21 cellular contexts compared by ENCODE assay signal in the genomic region with DNA sequence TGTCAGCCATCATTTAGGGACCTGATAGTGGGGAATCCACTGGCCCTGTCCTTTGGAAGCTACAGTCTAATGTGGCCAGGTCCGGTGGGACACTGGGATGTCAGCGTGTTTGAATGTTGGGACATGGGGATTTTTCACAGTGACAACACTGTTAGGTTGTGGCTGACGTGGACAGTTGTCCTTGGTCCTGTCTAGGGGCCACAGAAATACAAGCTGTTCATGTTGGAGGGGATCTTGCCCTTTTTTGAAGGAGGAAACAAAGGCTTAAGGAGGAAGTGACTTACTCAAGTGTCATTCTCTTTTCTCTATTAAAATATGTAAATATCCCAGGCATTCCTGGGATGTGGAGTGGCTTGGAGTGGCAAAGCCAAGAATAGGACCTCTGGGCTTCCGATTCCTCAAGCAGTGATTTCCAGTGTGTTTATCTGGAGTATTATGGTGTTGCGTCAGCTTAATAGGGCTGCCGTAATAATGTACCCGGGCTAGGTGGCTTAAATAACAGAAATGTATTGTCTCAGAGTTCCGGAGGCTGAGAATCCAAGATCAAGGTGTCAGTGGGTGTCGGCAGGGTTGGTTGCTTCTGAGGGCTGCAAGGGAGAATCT. TPM values are rescaled to one million over a fixed set of nuclear protein-coding genes. Genes with fewer than 3 reads are reported as not detected.
DNase-seq lines count a peak whose midpoint lies in the region; ATAC-seq, FAIRE-seq and TF ChIP-seq lines count a peak whose summit lies in the region.
"Had no signal": no experiment of that assay in that cellular context is flagged by ENCODE, and none has a peak within 500 bp of the region (broad histone marks: within the 10 kb centered on the region; RNA-seq: fewer than 3 reads in every experiment).

No MANE protein-coding gene starts in this region.

- H4K5ac ChIP-seq in H1 (ENCODE audit: insufficient read length, low read depth, low read length) = no peak overlapping the region

- H3K4me2 ChIP-seq in GM23338 (peak overlapping the region; percentile 66), H1 (ENCODE audit: insufficient read depth in 1 of 2, low read depth in 2 of 2, low read length in 2 of 2) (peak overlapping the region; percentile 1 to 33; a peak in 2 of 4 replicates), trophoblast cell (ENCODE audit: low read length) (no peak overlapping the region)

- CTCF ChIA-PET in H1 (lab: Charles Lee; ENCODE audit: partially characterized antibody) = interaction anchor here (0.7 to 1.4 kb wide), 4 partner anchors 14 to 48 kb away, joined by 3 to 4 read pairs (median 4); no protein-coding TSS in a partner anchor
- CTCF ChIA-PET in activated CD8-positive, alpha-beta T cell treated with anti-CD3 and anti-CD28 coated beads, Interleukin-2, amount 10 ng/mL, durations not matched to agents 7 days and 5 days (lab: Charles Lee) = no interaction called here

- H4K12ac ChIP-seq in trophoblast cell (ENCODE audit: low read depth, low read length) = no peak overlapping the region

- 71% methylated on average over 9 of the region's 9 CpGs; no CpG with 5 or more reads in 1 of the 2 experiments for WGBS in H1 (ENCODE audit: extremely low coverage in 1 of 2, insufficient coverage in 1 of 2, insufficient read length in 1 of 2, insufficient replicate concordance in 2 of 2, low coverage in 1 of 2, low lambda C conversion rate in 2 of 2, missing lambda C conversion rate in 1 of 2), 2 experiments
- WGBS in trophoblast cell (ENCODE audit: extremely low coverage, insufficient coverage, insufficient read length) = no CpG with 5 or more reads among the region's 9 CpGs

- H2AK5ac ChIP-seq in H1 (ENCODE audit: low read depth, low read length) (no peak overlapping the region), trophoblast cell (ENCODE audit: low read length) (no peak overlapping the region)

- ATAC-seq in GM23338 (no peak), HG03097 (IDR thresholded peaks at IDR 0.05; ENCODE audit: low FRiP score, unreplicated experiment) (no peak), HG02840 (IDR thresholded peaks at IDR 0.05; ENCODE audit: low FRiP score, unreplicated experiment) (no peak)
- no peak for ATAC-seq in activated CD8-positive, alpha-beta T cell treated with anti-CD3 and anti-CD28 coated beads, Interleukin-2, amount 10 ng/mL, durations not matched to agents 7 days and 5 days

- peaks cover 56% of the 10 kb centered on the region for H3K4me1 Mint-ChIP-seq in GM23338
- peaks cover 17% of the 10 kb centered on the region for H3K4me1 Mint-ChIP-seq in activated CD8-positive, alpha-beta T cell treated with anti-CD3 and anti-CD28 coated beads, Interleukin-2, amount 10 ng/mL, durations not matched to agents 7 days and 5 days (ENCODE audit: low read depth)
- H3K4me1 Mint-ChIP-seq: CD4-positive, alpha-beta memory T cell had no signal

- POLR2A ChIA-PET in H1 (lab: Charles Lee; ENCODE audit: partially characterized antibody) = interaction anchor here (1.4 to 2.0 kb wide), 3 partner anchors 9 to 62 kb away, joined by 4 to 6 read pairs (median 6); a partner anchor contains a TSS
- POLR2A ChIA-PET in activated CD8-positive, alpha-beta T cell treated with anti-CD3 and anti-CD28 coated beads, Interleukin-2, amount 10 ng/mL, durations not matched to agents 7 days and 5 days (lab: Charles Lee) = no interaction called here

- peak overlapping the region; percentile 20; the same call in 1 of the 2 replicates for H3K27ac Mint-ChIP-seq in GM23338
- H3K27ac Mint-ChIP-seq in activated CD8-positive, alpha-beta T cell treated with anti-CD3 and anti-CD28 coated beads, Interleukin-2, amount 10 ng/mL, durations not matched to agents 7 days and 5 days = no peak overlapping the region
- H3K27ac Mint-ChIP-seq: IgD-negative memory B cell had no signal

- TF ChIP-seq POLR2A in H1 (IDR thresholded peaks at IDR 0.05; ENCODE audit: control extremely low read depth in 1 of 2, low read depth in 2 of 2, low read length in 2 of 2) = no peak

- DNase-seq in GM23338 (ENCODE audit: low spot score) (no peak), M059J (ENCODE audit: low read depth) (peak; percentile 23), H1 (ENCODE audit: low read depth in 1 of 2, low spot score in 2 of 2) (no peak), trophoblast cell (peak; percentile 24 to 78)
- DNase-seq in activated CD4-positive, alpha-beta T cell treated with anti-CD3 and anti-CD28 coated beads for 48 hours = no peak
- DNase-seq in activated CD8-positive, alpha-beta T cell treated with anti-CD3 and anti-CD28 coated beads, Interleukin-2, amount 10 ng/mL, durations not matched to agents 7 days and 5 days = no peak
- DNase-seq: BE2C; CD4-positive, alpha-beta memory T cell; DMS79 treated with DMSO at 0.1 percent for 48 hours; GF-D8; NCI-H1694; NCI-H2107; NCI-H774; Peyer's patch; SHP77 had no signal

- TF ChIP-seq RAD21 in H1 (IDR thresholded peaks at IDR 0.05 in 1 of 2, conservative IDR thresholded peaks at IDR 0.05 in 1 of 2; ENCODE audit: low read depth in 2 of 2, low read length in 2 of 2) = no peak

- H4K91ac ChIP-seq in H1 (replicated peaks; ENCODE audit: insufficient read length, low read length) = no peak overlapping the region
- H4K91ac ChIP-seq in trophoblast cell (ENCODE audit: low read depth, low read length) = no peak overlapping the region

- peaks cover 14% of the 10 kb centered on the region for H3K27me3 Mint-ChIP-seq in GM23338 (ENCODE audit: insufficient read depth, low read depth, poor library complexity)
- peaks cover 49% of the 10 kb centered on the region for H3K27me3 Mint-ChIP-seq in activated CD8-positive, alpha-beta T cell treated with anti-CD3 and anti-CD28 coated beads, Interleukin-2, amount 10 ng/mL, durations not matched to agents 7 days and 5 days (ENCODE audit: low read depth)

- H3K56ac ChIP-seq in H1 (replicated peaks; ENCODE audit: insufficient read length, low read depth, low read length) = no peak overlapping the region

- H3K9me3 Mint-ChIP-seq in GM23338 = no peaks in the 10 kb centered on the region; the same call in 2 of the 3 replicates
- H3K9me3 Mint-ChIP-seq in activated CD8-positive, alpha-beta T cell treated with anti-CD3 and anti-CD28 coated beads, Interleukin-2, amount 10 ng/mL, durations not matched to agents 7 days and 5 days (ENCODE audit: insufficient read depth) = peaks cover 6% of the 10 kb centered on the region

- H4K8ac ChIP-seq in H1 (ENCODE audit: extremely low read depth, insufficient read depth, low read length) (no peak overlapping the region), trophoblast cell (ENCODE audit: low read depth, low read length) (no peak overlapping the region)

- H3K4me3 Mint-ChIP-seq in GM23338 = no peak overlapping the region
- no peak overlapping the region for H3K4me3 Mint-ChIP-seq in activated CD8-positive, alpha-beta T cell treated with anti-CD3 and anti-CD28 coated beads, Interleukin-2, amount 10 ng/mL, durations not matched to agents 7 days and 5 days
- H3K4me3 Mint-ChIP-seq: CD4-positive, alpha-beta memory T cell; IgD-negative memory B cell had no signal

- H3K27me3 ChIP-seq in GM23338 (ENCODE audit: insufficient read depth) (no peaks in the 10 kb centered on the region), H1 (replicated peaks in 1 of 4; ENCODE audit: control insufficient read depth in 3 of 4, extremely low read depth in 1 of 4, insufficient read depth in 3 of 4, low read length in 3 of 4) (no peaks in the 10 kb centered on the region), trophoblast cell (ENCODE audit: insufficient read depth, low read length) (no peaks in the 10 kb centered on the region)
- H3K27me3 ChIP-seq: BE2C, Peyer's patch had no signal

- H2BK120ac ChIP-seq in H1 (replicated peaks; ENCODE audit: low read depth, low read length) (no peak overlapping the region), trophoblast cell (ENCODE audit: insufficient read depth, low read length, poor library complexity) (no peak overlapping the region)

- no peaks in the 10 kb centered on the region for H3K9me3 ChIP-seq in H1 (ENCODE audit: insufficient read depth in 2 of 2, low read depth in 1 of 2, low read length in 1 of 2)
- peaks cover 4% of the 10 kb centered on the region for H3K9me3 ChIP-seq in trophoblast cell (ENCODE audit: insufficient read depth, low read depth, low read length)
- H3K9me3 ChIP-seq: BE2C, Peyer's patch had no signal

- H3K9ac ChIP-seq in H1 (replicated peaks in 1 of 4; ENCODE audit: extremely low read depth in 1 of 4, low read depth in 3 of 4, low read length in 3 of 4) = no peak overlapping the region
- no peak overlapping the region for H3K9ac ChIP-seq in trophoblast cell (ENCODE audit: low read length)

- FAIRE-seq in H1 (lab: Jason Lieb, UNC) = no peak
- FAIRE-seq: D721Med, H54 had no signal

- H3K4ac ChIP-seq in H1 (replicated peaks; ENCODE audit: insufficient read length, low read depth, low read length) (no peak overlapping the region), trophoblast cell (ENCODE audit: low read depth, low read length) (no peak overlapping the region)

- peaks cover 11% of the 10 kb centered on the region; the same call in 1 of the 2 replicates for H3K9me2 ChIP-seq in GM23338 (ENCODE audit: insufficient read depth)

- peaks cover 2% of the 10 kb centered on the region; the same call in 1 of the 2 replicates for H3F3A ChIP-seq in GM23338 (replicated peaks; ENCODE audit: low read depth)

- H3K79me2 ChIP-seq in GM23338 (replicated peaks; ENCODE audit: insufficient read depth) = peaks cover 56% of the 10 kb centered on the region
- peaks cover 6 to 91% of the 10 kb centered on the region in 2 experiments for H3K79me2 ChIP-seq in H1 (ENCODE audit: control insufficient read depth in 1 of 2, insufficient read depth in 2 of 2, low read length in 2 of 2)
- no peaks in the 10 kb centered on the region for H3K79me2 ChIP-seq in trophoblast cell (ENCODE audit: control insufficient read depth, insufficient read depth, low read length, poor library complexity)

- peaks cover 2% of the 10 kb centered on the region for H3K79me1 ChIP-seq in H1 (ENCODE audit: low read depth, low read length)
- H3K79me1 ChIP-seq in trophoblast cell (ENCODE audit: low read length) = no peaks in the 10 kb centered on the region

- H3K23me2 ChIP-seq in H1 (ENCODE audit: low read depth, low read length) = no peaks in the 10 kb centered on the region

- peak overlapping the region; percentile 2; the same call in 1 of the 2 replicates for H3K4me3 ChIP-seq in GM23338
- H3K4me3 ChIP-seq in H1 (ENCODE audit: extremely low read depth in 1 of 4, insufficient read depth in 2 of 4, low read depth in 3 of 4, low read length in 4 of 4) = no peak overlapping the region
- H3K4me3 ChIP-seq in trophoblast cell (ENCODE audit: low read depth, low read length) = no peak overlapping the region
- H3K4me3 ChIP-seq: Peyer's patch had no signal

- TF ChIP-seq EP300 in H1 (IDR thresholded peaks at IDR 0.05; ENCODE audit: borderline replicate concordance in 1 of 2, low read depth in 2 of 2, low read length in 2 of 2) = no peak

- H3K36me3 ChIP-seq in GM23338 (ENCODE audit: insufficient read depth) = no peaks in the 10 kb centered on the region
- peaks cover 0 to 4% (median 0%) of the 10 kb centered on the region in 4 experiments; a peak in 2 of 8 replicates for H3K36me3 ChIP-seq in H1 (ENCODE audit: control insufficient read depth in 2 of 4, insufficient read depth in 4 of 4, low read length in 3 of 4)
- no peaks in the 10 kb centered on the region for H3K36me3 ChIP-seq in trophoblast cell (ENCODE audit: control insufficient read depth in 1 of 2, insufficient read depth in 2 of 2, low read length in 2 of 2)
- H3K36me3 ChIP-seq: BE2C, Peyer's patch had no signal

- H3K23ac ChIP-seq in H1 (ENCODE audit: insufficient read length) (no peak overlapping the region), trophoblast cell (ENCODE audit: low read length) (no peak overlapping the region)

- no peak overlapping the region for H2BK5ac ChIP-seq in H1 (ENCODE audit: low read depth, low read length)
- peak overlapping the region; percentile 30 for H2BK5ac ChIP-seq in trophoblast cell (ENCODE audit: low read depth, low read length, poor library complexity)

- H3K18ac ChIP-seq in H1 (ENCODE audit: extremely low read depth, low read length) (peak overlapping the region; percentile 25; the same call in 1 of the 2 replicates), trophoblast cell (ENCODE audit: low read length) (no peak overlapping the region)

- H2BK15ac ChIP-seq in H1 (ENCODE audit: low read length) = 0 out of 2 replicates have a peak overlapping the region, but pooled peaks have one; percentile 32

- H2BK12ac ChIP-seq in H1 (ENCODE audit: low read depth, low read length) = peak overlapping the region; percentile 40
- H2BK12ac ChIP-seq in trophoblast cell (ENCODE audit: low read length) = no peak overlapping the region

- H3K27ac ChIP-seq in GM23338 (ENCODE audit: low read depth) (no peak overlapping the region), H1 (ENCODE audit: low read depth, low read length) (no peak overlapping the region), trophoblast cell (ENCODE audit: low read depth, low read length) (no peak overlapping the region)
- H3K27ac ChIP-seq: Peyer's patch had no signal

- H3K36me3 Mint-ChIP-seq in GM23338 (ENCODE audit: low read depth) = peaks cover 23% of the 10 kb centered on the region
- no peaks in the 10 kb centered on the region for H3K36me3 Mint-ChIP-seq in activated CD8-positive, alpha-beta T cell treated with anti-CD3 and anti-CD28 coated beads, Interleukin-2, amount 10 ng/mL, durations not matched to agents 7 days and 5 days (ENCODE audit: low read depth)

- no peak for TF ChIP-seq CTCF in GM23338 (conservative IDR thresholded peaks at IDR 0.05; ENCODE audit: low read depth in 2 of 2)
- TF ChIP-seq CTCF in H1 (IDR thresholded peaks at IDR 0.05; ENCODE audit: control extremely low read depth in 1 of 3, insufficient read depth in 1 of 3, low read depth in 1 of 3, low read length in 3 of 3) = no peak

- H4K20me1 ChIP-seq in GM23338 (replicated peaks; ENCODE audit: insufficient read depth) (no peaks in the 10 kb centered on the region), H1 (replicated peaks in 1 of 2; ENCODE audit: control insufficient read depth in 1 of 2, insufficient read depth in 2 of 2, low read length in 2 of 2) (peaks cover 0 to 8% of the 10 kb centered on the region in 2 experiments)

- peaks cover 40% of the 10 kb centered on the region for H3K4me1 ChIP-seq in GM23338 (ENCODE audit: insufficient read depth)
- peaks cover 0 to 22% (median 16%) of the 10 kb centered on the region in 4 experiments; a peak in 5 of 7 replicates for H3K4me1 ChIP-seq in H1 (replicated peaks in 1 of 4; ENCODE audit: control insufficient read depth in 3 of 4, insufficient read depth in 4 of 4, low read length in 3 of 4)
- peaks cover 7 to 14% of the 10 kb centered on the region in 2 experiments for H3K4me1 ChIP-seq in trophoblast cell (ENCODE audit: control insufficient read depth in 1 of 2, insufficient read depth in 2 of 2, low read length in 2 of 2)
- H3K4me1 ChIP-seq: BE2C, Peyer's patch had no signal

- H3K14ac ChIP-seq in H1 (ENCODE audit: insufficient read length) = no peak overlapping the region
- no peak overlapping the region for H3K14ac ChIP-seq in trophoblast cell (ENCODE audit: low read length)

- no peak overlapping the region for H2BK20ac ChIP-seq in H1 (ENCODE audit: low read length)

- H2AFZ ChIP-seq in GM23338 = no peak overlapping the region
- H2AFZ ChIP-seq in H1 (ENCODE audit: low read length) = no peak overlapping the region
- no peak overlapping the region for H2AFZ ChIP-seq in trophoblast cell (ENCODE audit: insufficient read depth, low read length, poor library complexity)

RNA-seq across cellular contexts. Expression of a gene that starts 8.5 kb away (rescaled TPM):
- 14.7 and 15.7 TPM in 2 replicates for total RNA-seq in GM23338 (2014; rRNA removed; shearing (Covaris generic))
- polyA plus RNA-seq in GM23338 (2016; fragmentation: Nextera tagmentation; extraction: Ambion mirVana) = 8.2 and 9.0 TPM in 2 replicates
- total RNA-seq in M059J (2014; rRNA removed; shearing (Covaris generic)) = not detected in 2 replicates
- total RNA-seq in H1 (2021; fragmentation: NEBNext Ultra II Directional; extraction: Animal tissue kit (Norgen Biotek cat#: 25700)) = 20.6 and 20.8 TPM in 2 replicates
- polyA plus RNA-seq in H1 (2011; rRNA removed) = 11.4 and 13.6 TPM in 2 replicates
- 18.2 TPM for polyA plus RNA-seq in H1 (2011; cell fraction: cytosol; rRNA removed)
- polyA plus RNA-seq in H1 (2011; cell fraction: nucleus; rRNA removed) = 17.3 TPM
- polyA plus RNA-seq in H1 (2012, experiment 1 of 2) = 16.1 to 22.6 TPM (median 18.9 TPM) in 4 replicates
- 8.3 TPM for polyA plus RNA-seq in H1 (2012, experiment 2 of 2)
- 4.6 TPM for polyA plus RNA-seq in H1 (2013, experiment 1 of 2)
- polyA plus RNA-seq in H1 (2013, experiment 2 of 2) = 4.5 TPM
- 20.9 and 23.8 TPM in 2 replicates for polyA minus RNA-seq in H1 (2011; rRNA and poly(A)+ RNA removed)
- 9.3 TPM for polyA minus RNA-seq in H1 (2011; cell fraction: cytosol; rRNA and poly(A)+ RNA removed)
- polyA minus RNA-seq in H1 (2011; cell fraction: nucleus; rRNA and poly(A)+ RNA removed) = 54.1 TPM
- 0.08 and 0.14 TPM in 2 replicates for polyA plus RNA-seq in trophoblast cell (2013)
- not detected for total RNA-seq in activated CD8-positive, alpha-beta T cell treated with anti-CD3 and anti-CD28 coated beads, Interleukin-2, amount 10 ng/mL, durations not matched to agents 7 days and 5 days
- total RNA-seq: CD4-positive, alpha-beta memory T cell; NCI-H460; Peyer's patch had no signal
- polyA plus RNA-seq: CD4-positive, alpha-beta memory T cell; IgD-negative memory B cell had no signal

Comparison
In these comparisons a context has a peak if more than half of its experiments do, and no peak if none do; other contexts are left out.
1. DNase-seq: peak in M059J (single experiment) and trophoblast cell (2 of 2); none in GM23338 (single experiment), H1 (0 of 2), activated CD4-positive, alpha-beta T cell treated with anti-CD3 and anti-CD28 coated beads for 48 hours (single experiment) and activated CD8-positive, alpha-beta T cell treated with anti-CD3 and anti-CD28 coated beads, Interleukin-2, amount 10 ng/mL, durations not matched to agents 7 days and 5 days (single experiment).
2. RNA of a gene that starts 8.5 kb away (total RNA-seq): 20.6 to 20.8 TPM in H1 and 14.7 to 15.7 TPM in GM23338; not detected in activated CD8-positive, alpha-beta T cell treated with anti-CD3 and anti-CD28 coated beads, Interleukin-2, amount 10 ng/mL, durations not matched to agents 7 days and 5 days and not detected in M059J; every median in the first group is over 10 times any median in the second.